Comparison of ENCODE assay signal across 20 cellular contexts in the genomic region with DNA sequence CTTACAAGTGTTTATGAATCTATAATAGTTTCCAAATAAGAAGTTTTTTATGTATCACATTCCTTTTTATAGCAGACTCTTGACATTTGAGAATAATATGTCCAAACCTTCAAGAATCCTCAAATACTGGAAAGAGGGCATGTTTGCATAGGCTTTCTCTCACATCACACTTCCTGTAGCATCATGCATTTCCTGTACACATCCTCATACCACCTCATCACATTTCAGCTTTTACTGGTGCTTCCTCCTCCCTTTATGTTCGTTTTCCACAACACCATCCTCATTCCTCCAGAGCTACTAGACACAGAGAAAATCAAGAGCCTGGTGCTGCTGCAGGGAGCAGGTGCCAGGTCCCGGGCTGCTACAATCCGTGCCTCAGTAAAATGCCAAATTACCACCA.
DNase-seq lines count a peak whose midpoint lies in the region; ATAC-seq and TF ChIP-seq lines count a peak whose summit lies in the region.
"Had no signal": no experiment of that assay in that cellular context is flagged by ENCODE, and none has a peak within 500 bp of the region (broad histone marks: within the 10 kb centered on the region; RNA-seq: fewer than 3 reads in every experiment).

No MANE protein-coding gene starts in this region.

- intact Hi-C loops in left ventricle myocardium superior (cut with micrococcal nuclease) (no loop called here), upper lobe of right lung (cut with DNase I) (no loop called here)

- DNase-seq in cardiac muscle cell (ENCODE audit: low read depth in 1 of 2, low spot score in 1 of 2) (no peak), left ventricle myocardium superior (no peak), type B pancreatic cell (ENCODE audit: extremely low spot score, unreplicated experiment) (no peak), upper lobe of right lung (no peak)
- no peak for DNase-seq in activated naive CD8-positive, alpha-beta T cell treated with anti-CD3 and anti-CD28 coated beads, Interleukin-2, amount 10 ng/mL, durations not matched to agents 7 days and 5 days
- DNase-seq: activated CD4-positive, CD25-positive, alpha-beta regulatory T cell treated with anti-CD3 and anti-CD28 coated beads, Interleukin-2, amount 50 U/mL, for 72 hours; effector CD4-positive, alpha-beta T cell; EL; hypothalamus; Karpas-422; mucosa of descending colon; NCI-H748 treated with DMSO at 0.1 percent for 48 hours; sigmoid colon had no signal

- ATAC-seq in left ventricle myocardium superior (no peak), upper lobe of right lung (no peak), GM21526 (IDR thresholded peaks at IDR 0.05; ENCODE audit: low FRiP score, unreplicated experiment) (no peak)
- peak; percentile 52 for ATAC-seq in activated naive CD8-positive, alpha-beta T cell treated with anti-CD3 and anti-CD28 coated beads, Interleukin-2, amount 10 ng/mL, durations not matched to agents 7 days and 5 days (ENCODE audit: low read depth)
- ATAC-seq: mucosa of descending colon, Right ventricle myocardium inferior had no signal

- H3K36me3 ChIP-seq in cardiac muscle cell (no peaks in the 10 kb centered on the region), upper lobe of right lung (no peaks in the 10 kb centered on the region)
- H3K36me3 ChIP-seq: sigmoid colon, suprapubic skin, vagina had no signal

- H3K4me1 Mint-ChIP-seq in activated naive CD8-positive, alpha-beta T cell treated with anti-CD3 and anti-CD28 coated beads, Interleukin-2, amount 10 ng/mL, durations not matched to agents 7 days and 5 days, result peaks cover 15% of the 10 kb centered on the region
- H3K4me1 Mint-ChIP-seq in type B pancreatic cell (ENCODE audit: unreplicated experiment), result peaks cover 35% of the 10 kb centered on the region

- H3K4me3 ChIP-seq in cardiac muscle cell (no peak overlapping the region), upper lobe of right lung (no peak overlapping the region)
- H3K4me3 ChIP-seq: mucosa of descending colon, sigmoid colon, suprapubic skin, vagina had no signal

- peaks cover 11% of the 10 kb centered on the region for H3K9me3 Mint-ChIP-seq in activated naive CD8-positive, alpha-beta T cell treated with anti-CD3 and anti-CD28 coated beads, Interleukin-2, amount 10 ng/mL, durations not matched to agents 7 days and 5 days
- no peaks in the 10 kb centered on the region for H3K9me3 Mint-ChIP-seq in type B pancreatic cell
- H3K9me3 Mint-ChIP-seq: activated naive CD4-positive, alpha-beta T cell treated with anti-CD3 and anti-CD28 coated beads, Interleukin-2, amount 50 U/mL, for 24 hours had no signal

- peaks cover 5% of the 10 kb centered on the region for H3K36me3 Mint-ChIP-seq in activated naive CD8-positive, alpha-beta T cell treated with anti-CD3 and anti-CD28 coated beads, Interleukin-2, amount 10 ng/mL, durations not matched to agents 7 days and 5 days
- H3K36me3 Mint-ChIP-seq in type B pancreatic cell, result peaks cover 4% of the 10 kb centered on the region
- H3K36me3 Mint-ChIP-seq: activated naive CD4-positive, alpha-beta T cell treated with anti-CD3 and anti-CD28 coated beads, Interleukin-2, amount 50 U/mL, for 24 hours had no signal

- peak overlapping the region; percentile 81 for H3K27ac Mint-ChIP-seq in activated naive CD8-positive, alpha-beta T cell treated with anti-CD3 and anti-CD28 coated beads, Interleukin-2, amount 10 ng/mL, durations not matched to agents 7 days and 5 days
- no peak overlapping the region for H3K27ac Mint-ChIP-seq in type B pancreatic cell
- H3K27ac Mint-ChIP-seq: activated naive CD4-positive, alpha-beta T cell treated with anti-CD3 and anti-CD28 coated beads, Interleukin-2, amount 50 U/mL, for 24 hours; progenitor cell of endocrine pancreas had no signal

- no peak for TF ChIP-seq CTCF in cardiac muscle cell (IDR thresholded peaks at IDR 0.05; ENCODE audit: low read depth, low read length)
- no peak for TF ChIP-seq CTCF in type B pancreatic cell (conservative IDR thresholded peaks at IDR 0.05)
- no peak for TF ChIP-seq CTCF in upper lobe of right lung (IDR thresholded peaks at IDR 0.05)

- H3K27ac ChIP-seq in cardiac muscle cell (peak overlapping the region; percentile 24), upper lobe of right lung (no peak overlapping the region)
- H3K27ac ChIP-seq: sigmoid colon, suprapubic skin, vagina had no signal

- peak overlapping the region; percentile 28 for H3K4me3 Mint-ChIP-seq in activated naive CD8-positive, alpha-beta T cell treated with anti-CD3 and anti-CD28 coated beads, Interleukin-2, amount 10 ng/mL, durations not matched to agents 7 days and 5 days
- peak overlapping the region; percentile 35 for H3K4me3 Mint-ChIP-seq in type B pancreatic cell
- H3K4me3 Mint-ChIP-seq: activated naive CD4-positive, alpha-beta T cell treated with anti-CD3 and anti-CD28 coated beads, Interleukin-2, amount 50 U/mL, for 24 hours had no signal

- H3K9me3 ChIP-seq in cardiac muscle cell (ENCODE audit: low read depth), result no peaks in the 10 kb centered on the region
- H3K9me3 ChIP-seq in upper lobe of right lung, result no peaks in the 10 kb centered on the region
- H3K9me3 ChIP-seq: mucosa of descending colon, sigmoid colon, suprapubic skin, vagina had no signal

- H3K4me1 ChIP-seq in cardiac muscle cell (ENCODE audit: low read depth), result peaks cover 21% of the 10 kb centered on the region
- H3K4me1 ChIP-seq in upper lobe of right lung, result no peaks in the 10 kb centered on the region

- H3K27me3 ChIP-seq in cardiac muscle cell, result no peaks in the 10 kb centered on the region
- H3K27me3 ChIP-seq in upper lobe of right lung, result no peaks in the 10 kb centered on the region
- H3K27me3 ChIP-seq: sigmoid colon, suprapubic skin, vagina had no signal

- POLR2A ChIA-PET in activated naive CD8-positive, alpha-beta T cell treated with anti-CD3 and anti-CD28 coated beads, Interleukin-2, amount 10 ng/mL, durations not matched to agents 7 days and 5 days (lab: Charles Lee), result no interaction called here

- H3K27me3 Mint-ChIP-seq in activated naive CD8-positive, alpha-beta T cell treated with anti-CD3 and anti-CD28 coated beads, Interleukin-2, amount 10 ng/mL, durations not matched to agents 7 days and 5 days, result peaks cover 26% of the 10 kb centered on the region
- H3K27me3 Mint-ChIP-seq in type B pancreatic cell, result no peaks in the 10 kb centered on the region

TF ChIP-seq in PFSK-1, 5 proteins besides CTCF, POLR2A, EP300 and RAD21:
- TF ChIP-seq FOXP2 (optimal IDR thresholded peaks at IDR 0.05; ENCODE audit: borderline replicate concordance, extremely low read depth, extremely low read length, insufficient read depth), result peak; percentile 46
- TF ChIP-seq POLR2AphosphoS5 (IDR thresholded peaks at IDR 0.05; ENCODE audit: low read depth, low read length), result no peak
- no peak for TF ChIP-seq SIN3A (IDR thresholded peaks at IDR 0.05; ENCODE audit: borderline replicate concordance, insufficient read depth, low read length)
